ENCODE assay signal across 27 cellular contexts in the genomic region with DNA sequence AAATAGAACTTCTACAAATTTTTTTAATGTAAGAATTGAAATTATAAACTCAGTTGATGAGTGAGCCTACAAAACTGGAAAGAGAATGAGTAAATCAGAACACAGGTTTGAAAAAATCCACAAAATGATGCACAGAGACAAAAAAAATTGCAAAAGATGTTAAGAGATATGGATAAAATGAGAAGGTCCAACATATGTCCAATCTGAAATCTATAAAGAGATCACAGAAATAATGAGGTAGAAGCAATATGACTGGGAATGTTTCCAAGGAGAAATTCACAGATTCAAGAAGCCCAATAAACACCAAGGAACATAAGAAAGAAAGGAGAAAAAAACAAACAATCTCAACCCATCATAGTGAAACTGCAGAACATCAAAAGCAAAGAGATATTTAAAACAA.
"Had no signal": no experiment of that assay in that cellular context is flagged by ENCODE, and none has a peak within 500 bp of the region (broad histone marks: within the 10 kb centered on the region; RNA-seq: fewer than 3 reads in every experiment).

No MANE protein-coding gene starts in this region.

- ATAC-seq: stimulated activated effector memory CD8-positive, alpha-beta T cell treated with anti-CD3 and anti-CD28 coated beads, Interleukin-12 subunit alpha, Interleukin-12 subunit beta, amount 100 ng/mL, for 72 hours; stimulated activated memory B cell treated with anti-CD40 and anti-IgM and Interleukin-4, amounts not matched to agents 10 μg/mL and 1 μg/mL and 100 μg/mL, for 72 hours; stimulated activated naive B cell treated with anti-CD40 and anti-IgM and Interleukin-4, amounts not matched to agents 10 μg/mL and 1 μg/mL and 100 μg/mL, for 72 hours; stimulated activated naive CD8-positive, alpha-beta T cell treated with anti-CD3 and anti-CD28 coated beads, Interleukin-15, amount 100 ng/mL, for 72 hours; stimulated activated naive CD8-positive, alpha-beta T cell treated with anti-CD3 and anti-CD28 coated beads, Interleukin-15, Interleukin-2, amounts not matched to agents 100 U/mL and 50 U/mL, for 24 hours; upper lobe of right lung had no signal

- H3K4me1 ChIP-seq: stomach, suprapubic skin, testis, thyroid gland, tibial artery, tibial nerve, transverse colon, upper lobe of left lung, upper lobe of right lung, uterus, vagina had no signal

- H3K4me3 ChIP-seq: stomach, suprapubic skin, testis, thoracic aorta, thyroid gland, tibial artery, tibial nerve, transverse colon, upper lobe of left lung, upper lobe of right lung, uterus, vagina had no signal

- H3K9me3 ChIP-seq: testis, thoracic aorta, thyroid gland, transverse colon, upper lobe of left lung, upper lobe of right lung, uterus, vagina had no signal

- H3K27ac ChIP-seq: stomach, suprapubic skin, testis, thoracic aorta, thyroid gland, tibial artery, tibial nerve, transverse colon, upper lobe of left lung, upper lobe of right lung, uterus, vagina had no signal

- DNase-seq: stimulated activated CD4-positive, alpha-beta T cell treated with anti-CD3 and anti-CD28 coated beads, Interleukin-2, amount 100 ng/mL, for 48 hours; stimulated activated CD4-positive, alpha-beta T cell treated with anti-CD3 and anti-CD28 coated beads, Interleukin-4, amount 100 ng/mL, for 1 hour; stimulated activated CD4-positive, alpha-beta T cell treated with anti-CD3 and anti-CD28 coated beads, Interleukin-4, amount 100 ng/mL, for 24 hours; stimulated activated CD4-positive, alpha-beta T cell treated with anti-CD3 and anti-CD28 coated beads, Interleukin-4, amount 100 ng/mL, for 4 hours; stimulated activated CD8-positive, alpha-beta memory T cell treated with anti-CD3 and anti-CD28 coated beads, Interleukin-4, amount 100 ng/mL, for 48 hours; stimulated activated naive B cell treated with anti-CD40 and anti-IgM and Interleukin-4, amounts not matched to agents 10 μg/mL and 1 μg/mL and 100 μg/mL, for 72 hours; stimulated activated naive CD4-positive, alpha-beta T cell; stimulated activated naive CD4-positive, alpha-beta T cell treated with Interleukin-2 at 50 U/mL for 16 hours; stimulated activated naive CD8-positive, alpha-beta T cell treated with anti-CD3 and anti-CD28 coated beads, Interleukin-15, amount 100 ng/mL, for 72 hours; stimulated activated naive CD8-positive, alpha-beta T cell treated with anti-CD3 and anti-CD28 coated beads, Interleukin-15, Interleukin-2, amounts not matched to agents 100 U/mL and 50 U/mL, for 24 hours; stomach; substantia nigra; testis; thyroid gland; tibial artery; transverse colon; trophoblast cell; upper lobe of left lung; upper lobe of right lung; uterus had no signal

- H3K36me3 ChIP-seq: stomach, suprapubic skin, thoracic aorta, thyroid gland, tibial artery, tibial nerve, transverse colon, upper lobe of left lung, upper lobe of right lung, uterus, vagina had no signal

- FAIRE-seq: urothelium cell line had no signal
